ENCODE assay signal across 8 cellular contexts in the genomic region with DNA sequence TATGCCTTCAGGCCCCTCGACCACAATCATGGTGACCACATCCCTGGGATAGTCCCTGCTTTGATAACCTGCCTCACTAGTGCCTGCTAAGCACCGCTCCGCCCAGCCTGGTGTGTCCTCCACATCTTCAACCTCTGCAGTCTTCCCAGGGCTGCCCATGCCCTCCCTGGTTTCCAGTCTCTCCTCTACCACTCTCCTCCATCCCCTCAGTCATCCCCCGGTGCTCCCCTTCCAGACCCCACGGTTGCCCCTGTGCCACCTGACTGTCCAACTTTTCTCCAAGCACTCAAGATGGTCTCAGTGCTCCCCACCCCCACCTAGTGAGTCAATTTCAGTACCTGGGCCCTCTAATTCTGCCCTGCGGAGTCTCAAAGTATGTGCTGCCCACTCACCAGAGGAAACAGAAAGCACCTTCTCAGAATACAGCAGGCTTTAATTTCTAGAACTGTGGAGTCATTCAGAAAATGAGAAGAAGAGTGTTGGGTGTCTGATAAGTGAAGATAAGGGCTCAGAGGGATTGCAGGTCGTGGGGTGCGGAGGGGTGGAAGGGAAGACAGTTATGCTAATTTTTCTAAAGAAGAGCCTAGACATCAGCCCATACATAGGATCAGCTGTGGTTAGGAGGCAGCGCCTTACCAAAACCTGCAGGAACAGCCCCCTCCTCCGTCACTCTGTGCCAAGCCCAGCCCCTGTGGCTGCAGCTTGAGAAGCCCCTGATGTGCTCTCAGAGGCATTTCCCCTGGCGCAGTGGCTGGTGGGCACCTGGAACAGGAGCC. TPM values are rescaled to one million over a fixed set of nuclear protein-coding genes. Genes with fewer than 3 reads are reported as not detected.
DNase-seq lines count a peak whose midpoint lies in the region; ATAC-seq and TF ChIP-seq lines count a peak whose summit lies in the region.

No MANE protein-coding gene starts in this region.

- no peak overlapping the region for H4K91ac ChIP-seq in mesenchymal stem cell (ENCODE audit: low read length)

- H3K18ac ChIP-seq in mesenchymal stem cell (ENCODE audit: low read depth in 1 of 2, low read length in 2 of 2), result no peak overlapping the region

- H2BK120ac ChIP-seq in mesenchymal stem cell (ENCODE audit: low read depth, low read length), result no peak overlapping the region

- no peaks in the 10 kb centered on the region for H3K9me3 Mint-ChIP-seq in activated CD4-positive, alpha-beta T cell treated with anti-CD3 and anti-CD28 coated beads, Interleukin-2, amount 10 ng/mL, durations not matched to agents 7 days and 5 days
- no peaks in the 10 kb centered on the region for H3K9me3 Mint-ChIP-seq in nephron progenitor cell

- peak overlapping the region; percentile 78 for H3K4me3 Mint-ChIP-seq in activated CD4-positive, alpha-beta T cell treated with anti-CD3 and anti-CD28 coated beads, Interleukin-2, amount 10 ng/mL, durations not matched to agents 7 days and 5 days
- H3K4me3 Mint-ChIP-seq in nephron progenitor cell, result no peak overlapping the region

- H3K27me3 Mint-ChIP-seq in activated CD4-positive, alpha-beta T cell treated with anti-CD3 and anti-CD28 coated beads, Interleukin-2, amount 10 ng/mL, durations not matched to agents 7 days and 5 days, result no peaks in the 10 kb centered on the region
- peaks cover 14% of the 10 kb centered on the region for H3K27me3 Mint-ChIP-seq in nephron progenitor cell (ENCODE audit: low read depth, poor library complexity)

- H3K4me2 ChIP-seq in mesenchymal stem cell (ENCODE audit: low read length, poor library complexity, severe bottlenecking), result no peak overlapping the region

- H3K27me3 ChIP-seq in neutrophil (no peaks in the 10 kb centered on the region), mesenchymal stem cell (ENCODE audit: control insufficient read depth in 1 of 2, insufficient read depth in 1 of 2, low read length in 2 of 2) (peaks cover 0 to 3% of the 10 kb centered on the region in 2 experiments)

- H3K36me3 ChIP-seq in neutrophil (no peaks in the 10 kb centered on the region), mesenchymal stem cell (ENCODE audit: control insufficient read depth in 1 of 2, insufficient read depth in 2 of 2, low read depth in 1 of 2, low read length in 2 of 2) (no peaks in the 10 kb centered on the region)

- POLR2A ChIA-PET in activated CD4-positive, alpha-beta T cell treated with anti-CD3 and anti-CD28 coated beads, Interleukin-2, amount 10 ng/mL, durations not matched to agents 7 days and 5 days (lab: Charles Lee), result interaction anchor here (1.0 to 1.4 kb wide), 3 partner anchors 55 to 135 kb away, joined by 3 to 5 read pairs (median 3); no protein-coding TSS in a partner anchor

- H3K79me1 ChIP-seq in mesenchymal stem cell (replicated peaks; ENCODE audit: low read length, poor library complexity, severe bottlenecking), result no peaks in the 10 kb centered on the region

- peak; percentile 80 for DNase-seq in activated CD4-positive, alpha-beta T cell treated with anti-CD3 and anti-CD28 coated beads, Interleukin-2, amount 10 ng/mL, durations not matched to agents 7 days and 5 days
- no peak for DNase-seq in mesenchymal stem cell
- no peak for DNase-seq in nephron progenitor cell
- DNase-seq in AG20443 (ENCODE audit: low spot score), result no peak
- DNase-seq in NCI-H510A (lab: John Stamatoyannopoulos, UW), result no peak

- H3K27ac Mint-ChIP-seq in activated CD4-positive, alpha-beta T cell treated with anti-CD3 and anti-CD28 coated beads, Interleukin-2, amount 10 ng/mL, durations not matched to agents 7 days and 5 days, result peak overlapping the region; percentile 91
- H3K27ac Mint-ChIP-seq in nephron progenitor cell, result no peak overlapping the region

- no peak overlapping the region for H3K14ac ChIP-seq in mesenchymal stem cell (ENCODE audit: low read length in 2 of 2)

- H3K4me1 Mint-ChIP-seq in activated CD4-positive, alpha-beta T cell treated with anti-CD3 and anti-CD28 coated beads, Interleukin-2, amount 10 ng/mL, durations not matched to agents 7 days and 5 days, result peaks cover 91% of the 10 kb centered on the region
- peaks cover 33% of the 10 kb centered on the region for H3K4me1 Mint-ChIP-seq in nephron progenitor cell

- H3K27ac ChIP-seq in neutrophil (peak overlapping the region; percentile 83), mesenchymal stem cell (ENCODE audit: low read length, poor library complexity, severe bottlenecking) (no peak overlapping the region)

- no peak overlapping the region for H4K8ac ChIP-seq in mesenchymal stem cell (ENCODE audit: low read length)

- ATAC-seq in GM18868 (IDR thresholded peaks at IDR 0.05; ENCODE audit: unreplicated experiment) (peak; percentile 68), HG03039 (IDR thresholded peaks at IDR 0.05; ENCODE audit: unreplicated experiment) (peak; percentile 42)

- peaks cover 23% of the 10 kb centered on the region for H3K36me3 Mint-ChIP-seq in activated CD4-positive, alpha-beta T cell treated with anti-CD3 and anti-CD28 coated beads, Interleukin-2, amount 10 ng/mL, durations not matched to agents 7 days and 5 days (ENCODE audit: low read depth)
- H3K36me3 Mint-ChIP-seq in nephron progenitor cell (ENCODE audit: low read depth), result no peaks in the 10 kb centered on the region

- H3K4me1 ChIP-seq in neutrophil (ENCODE audit: control insufficient read depth in 1 of 2, insufficient read depth in 1 of 2, low read depth in 1 of 2, low read length in 1 of 2) (peaks cover 60 to 68% of the 10 kb centered on the region in 2 experiments), mesenchymal stem cell (ENCODE audit: control insufficient read depth, insufficient read depth, low read depth, low read length) (peaks cover 5% of the 10 kb centered on the region)

- H2AFZ ChIP-seq in mesenchymal stem cell (ENCODE audit: low read depth, low read length), result no peak overlapping the region

- no peak overlapping the region for H2BK5ac ChIP-seq in mesenchymal stem cell (ENCODE audit: low read depth, low read length, poor library complexity, severe bottlenecking)

- TF ChIP-seq CTCF in neutrophil (IDR thresholded peaks at IDR 0.05), result no peak
- TF ChIP-seq CTCF in nephron progenitor cell (IDR thresholded peaks at IDR 0.05), result no peak

- H3K4me3 ChIP-seq in neutrophil (ENCODE audit: low read depth in 1 of 2, low read length in 1 of 2), result peak overlapping the region; percentile 10 to 38
- H3K4me3 ChIP-seq in mesenchymal stem cell (ENCODE audit: insufficient read depth in 1 of 2, low read depth in 1 of 2, low read length in 2 of 2), result no peak overlapping the region

- no peak overlapping the region for H3K9ac ChIP-seq in mesenchymal stem cell (ENCODE audit: low read length)

- no peak overlapping the region for H2AK5ac ChIP-seq in mesenchymal stem cell (ENCODE audit: low read length, severe bottlenecking)

- no peak overlapping the region for H3K23ac ChIP-seq in mesenchymal stem cell (ENCODE audit: low read length in 2 of 2)

- H2BK12ac ChIP-seq in mesenchymal stem cell (ENCODE audit: low read length in 2 of 2), result no peak overlapping the region

- WGBS in mesenchymal stem cell, result 92% methylated on average over 8 of the region's 11 CpGs

- H2BK15ac ChIP-seq in mesenchymal stem cell (ENCODE audit: low read depth, poor library complexity, severe bottlenecking), result no peak overlapping the region

- no peak overlapping the region for H3K4ac ChIP-seq in mesenchymal stem cell (ENCODE audit: low read depth in 1 of 2, low read length in 2 of 2)

- H3K9me3 ChIP-seq in neutrophil, result no peaks in the 10 kb centered on the region
- no peaks in the 10 kb centered on the region for H3K9me3 ChIP-seq in mesenchymal stem cell (ENCODE audit: control insufficient read depth, low read length)

- CTCF ChIA-PET in activated CD4-positive, alpha-beta T cell treated with anti-CD3 and anti-CD28 coated beads, Interleukin-2, amount 10 ng/mL, durations not matched to agents 7 days and 5 days (lab: Charles Lee), result interaction anchor here (0.7 to 3.8 kb wide), 8 partner anchors 10 to 73 kb away, joined by 3 to 23 read pairs (median 4); no protein-coding TSS in a partner anchor

RNA-seq across cellular contexts. Expression of gene CAB39, which starts 53.6 kb away (rescaled TPM):
- total RNA-seq in activated CD4-positive, alpha-beta T cell treated with anti-CD3 and anti-CD28 coated beads, Interleukin-2, amount 10 ng/mL, durations not matched to agents 7 days and 5 days, result 100 to 1,000 TPM; 135 to 154 TPM
- polyA plus RNA-seq in mesenchymal stem cell (2013, experiment 1 of 2), result 33.1 TPM
- 34.4 TPM for polyA plus RNA-seq in mesenchymal stem cell (2013, experiment 2 of 2)

Comparison
In these comparisons a context has a peak if more than half of its experiments do, and no peak if none do; other contexts are left out.
1. H3K4me3 ChIP-seq: peak in neutrophil (2 of 2); none in mesenchymal stem cell (0 of 2).